In genomic region chr22:46582281-46582811, GRCh38 we compare ENCODE assay signal across 16 cellular contexts. TPM values are rescaled to one million over a fixed set of nuclear protein-coding genes. Genes with fewer than 3 reads are reported as not detected.
DNase-seq lines count a peak whose midpoint lies in the region; ATAC-seq and TF ChIP-seq lines count a peak whose summit lies in the region.
"Had no signal": no experiment of that assay in that cellular context is flagged by ENCODE, and none has a peak within 500 bp of the region (broad histone marks: within the 10 kb centered on the region; RNA-seq: fewer than 3 reads in every experiment).

No MANE protein-coding gene starts in this region.

- no peak overlapping the region for H3K27ac Mint-ChIP-seq in chondrocyte (ENCODE audit: unreplicated experiment)
- no peak overlapping the region for H3K27ac Mint-ChIP-seq in type B pancreatic cell
- H3K27ac Mint-ChIP-seq in CD14-positive monocyte: peak overlapping the region in 2 of 7 donors; percentile 25 to 86
- H3K27ac Mint-ChIP-seq: activated CD4-positive, alpha-beta memory T cell treated with anti-CD3 and anti-CD28 coated beads, Interleukin-2, amount 10 ng/mL, durations not matched to agents 7 days and 5 days; activated T-helper 1 cell treated with anti-CD3 and anti-CD28 coated beads, Interleukin-12 subunit alpha, Interleukin-12 subunit beta, Interleukin-2, Interleukin-4 antibody, amounts not matched to agents 30 ng/mL and 10 ng/mL and 1 ng/mL, durations not matched to agents 14 hours and 24 hours and 36 hours had no signal

- peak overlapping the region; percentile 30 for H3K9ac ChIP-seq in mucosa of stomach (ENCODE audit: low read length)

- H3K36me3 ChIP-seq in mucosa of stomach (ENCODE audit: control insufficient read depth, insufficient read depth, low read length): no peaks in the 10 kb centered on the region
- H3K36me3 ChIP-seq: gastrocnemius medialis, ovary, vagina had no signal

- H3K27me3 Mint-ChIP-seq in chondrocyte (ENCODE audit: low read depth) (no peaks in the 10 kb centered on the region), type B pancreatic cell (no peaks in the 10 kb centered on the region), CD14-positive monocyte (ENCODE audit: low read depth in 3 of 3) (peaks cover 0 to 5% (median 1%) of the 10 kb centered on the region in 3 donors)
- H3K27me3 Mint-ChIP-seq: activated CD4-positive, alpha-beta memory T cell treated with anti-CD3 and anti-CD28 coated beads, Interleukin-2, amount 10 ng/mL, durations not matched to agents 7 days and 5 days; stimulated activated naive CD8-positive, alpha-beta T cell treated with anti-CD3 and anti-CD28 coated beads, Interleukin-15, amount 100 ng/mL, for 72 hours had no signal

- H3K4me1 Mint-ChIP-seq in chondrocyte (ENCODE audit: low read depth) (peaks cover 51% of the 10 kb centered on the region), type B pancreatic cell (ENCODE audit: unreplicated experiment) (peaks cover 46% of the 10 kb centered on the region), CD14-positive monocyte (peaks cover 64% of the 10 kb centered on the region)

- DNase-seq in Right ventricle myocardium inferior (ENCODE audit: missing footprints): peak; percentile 13
- no peak for DNase-seq in cardiac septum (ENCODE audit: low spot score)
- DNase-seq in chondrocyte (ENCODE audit: low spot score): peak; percentile 50
- no peak for DNase-seq in type B pancreatic cell (ENCODE audit: extremely low spot score, unreplicated experiment)
- DNase-seq in CD14-positive monocyte (ENCODE audit: low spot score): no peak
- DNase-seq in 8988T: no peak
- DNase-seq: activated CD4-positive, alpha-beta memory T cell treated with anti-CD3 and anti-CD28 coated beads, Interleukin-2, amount 10 ng/mL, durations not matched to agents 7 days and 5 days; NCI-H1436 treated with DMSO at 0.1 percent for 48 hours; NCI-H446; stimulated activated naive CD8-positive, alpha-beta T cell treated with anti-CD3 and anti-CD28 coated beads, Interleukin-15, amount 100 ng/mL, for 72 hours had no signal

- intact Hi-C loops in Right ventricle myocardium inferior (cut with DNase I): no loop called here
- intact Hi-C loops in cardiac septum (cut with DNase I): no loop called here
- intact Hi-C loops in CD14-positive monocyte (cut with micrococcal nuclease): no loop called here

- no peaks in the 10 kb centered on the region for H3K9me3 ChIP-seq in mucosa of stomach (ENCODE audit: control insufficient read depth, low read length)
- H3K9me3 ChIP-seq: gastrocnemius medialis, ovary, vagina had no signal

- H3K4me1 ChIP-seq in mucosa of stomach (ENCODE audit: control insufficient read depth, insufficient read depth, low read length): peaks cover 94% of the 10 kb centered on the region

- ATAC-seq in Right ventricle myocardium inferior (no peak), GM21423 (IDR thresholded peaks at IDR 0.05; ENCODE audit: unreplicated experiment) (no peak)
- ATAC-seq: gastrocnemius medialis; stimulated activated naive CD8-positive, alpha-beta T cell treated with anti-CD3 and anti-CD28 coated beads, Interleukin-15, amount 100 ng/mL, for 72 hours had no signal

- H3K4me3 Mint-ChIP-seq in chondrocyte (ENCODE audit: unreplicated experiment) (no peak overlapping the region), type B pancreatic cell (peak overlapping the region; percentile 49), CD14-positive monocyte (peak overlapping the region in 1 of 2 donors; percentile 26)
- H3K4me3 Mint-ChIP-seq: activated CD4-positive, alpha-beta memory T cell treated with anti-CD3 and anti-CD28 coated beads, Interleukin-2, amount 10 ng/mL, durations not matched to agents 7 days and 5 days; activated T-helper 1 cell treated with anti-CD3 and anti-CD28 coated beads, Interleukin-12 subunit alpha, Interleukin-12 subunit beta, Interleukin-2, Interleukin-4 antibody, amounts not matched to agents 30 ng/mL and 10 ng/mL and 1 ng/mL, durations not matched to agents 14 hours and 24 hours and 36 hours; stimulated activated naive CD8-positive, alpha-beta T cell treated with anti-CD3 and anti-CD28 coated beads, Interleukin-15, amount 100 ng/mL, for 72 hours had no signal

- H3K36me3 Mint-ChIP-seq in chondrocyte (ENCODE audit: low read depth) (no peaks in the 10 kb centered on the region), type B pancreatic cell (peaks cover 5% of the 10 kb centered on the region), CD14-positive monocyte (peaks cover 10 to 18% of the 10 kb centered on the region in 2 donors)

- no peak overlapping the region for H3K4me3 ChIP-seq in mucosa of stomach (ENCODE audit: low read length)
- H3K4me3 ChIP-seq: gastrocnemius medialis, ovary, vagina had no signal

- H3K9me3 Mint-ChIP-seq in chondrocyte (ENCODE audit: low read depth): no peaks in the 10 kb centered on the region
- no peaks in the 10 kb centered on the region for H3K9me3 Mint-ChIP-seq in type B pancreatic cell
- H3K9me3 Mint-ChIP-seq in CD14-positive monocyte: no peaks in the 10 kb centered on the region
- H3K9me3 Mint-ChIP-seq: activated CD4-positive, alpha-beta memory T cell treated with anti-CD3 and anti-CD28 coated beads, Interleukin-2, amount 10 ng/mL, durations not matched to agents 7 days and 5 days; activated T-helper 1 cell treated with anti-CD3 and anti-CD28 coated beads, Interleukin-12 subunit alpha, Interleukin-12 subunit beta, Interleukin-2, Interleukin-4 antibody, amounts not matched to agents 30 ng/mL and 10 ng/mL and 1 ng/mL, durations not matched to agents 14 hours and 24 hours and 36 hours; stimulated activated naive CD8-positive, alpha-beta T cell treated with anti-CD3 and anti-CD28 coated beads, Interleukin-15, amount 100 ng/mL, for 72 hours had no signal

- TF ChIP-seq CTCF in chondrocyte (IDR thresholded peaks at IDR 0.05): no peak
- TF ChIP-seq CTCF in type B pancreatic cell (conservative IDR thresholded peaks at IDR 0.05): no peak
- TF ChIP-seq CTCF in CD14-positive monocyte (IDR thresholded peaks at IDR 0.05): no peak

- H3K27me3 ChIP-seq in mucosa of stomach (ENCODE audit: control insufficient read depth, insufficient read depth, low read length): no peaks in the 10 kb centered on the region
- H3K27me3 ChIP-seq: gastrocnemius medialis, ovary, vagina had no signal

RNA-seq across cellular contexts. Expression of gene GRAMD4, which starts 37.8 kb away (rescaled TPM):
- total RNA-seq in Right ventricle myocardium inferior: 80.0 TPM
- total RNA-seq in cardiac septum: 64.8 TPM
- 23.8 to 44.8 TPM (median 31.7 TPM) in 3 replicates for total RNA-seq in chondrocyte
- total RNA-seq in type B pancreatic cell (ENCODE audit: low replicate concordance): 56.4 and 80.9 TPM in 2 replicates
- 10 to 100 TPM in 1 of 2 donors, 1 to 10 TPM in 1; 9.5 to 12.6 TPM for polyA plus RNA-seq in CD14-positive monocyte

RNA-seq across cellular contexts. Expression of gene CELSR1, which starts 44.9 kb away (rescaled TPM):
- total RNA-seq in Right ventricle myocardium inferior (8.4 TPM), cardiac septum (13.3 TPM), chondrocyte (27.9 to 42.7 TPM (median 29.8 TPM) in 3 replicates), type B pancreatic cell (ENCODE audit: low replicate concordance) (27.8 and 67.1 TPM in 2 replicates)
- polyA plus RNA-seq in CD14-positive monocyte: not detected

Comparison
In these comparisons a context has a peak if more than half of its experiments do, and no peak if none do; other contexts are left out.
1. DNase-seq: peak in Right ventricle myocardium inferior (single experiment) and chondrocyte (single experiment); none in cardiac septum (single experiment), type B pancreatic cell (single experiment), CD14-positive monocyte (single experiment) and 8988T (single experiment).